20 cellular contexts compared by ENCODE assay signal in genomic region chr6:160128879-160129516, GRCh38. TPM values are rescaled to one million over a fixed set of nuclear protein-coding genes. Genes with fewer than 3 reads are reported as not detected.
DNase-seq lines count a peak whose midpoint lies in the region; ATAC-seq and TF ChIP-seq lines count a peak whose summit lies in the region.
"Had no signal": no experiment of that assay in that cellular context is flagged by ENCODE, and none has a peak within 500 bp of the region (broad histone marks: within the 10 kb centered on the region; RNA-seq: fewer than 3 reads in every experiment).

No MANE protein-coding gene starts in this region.

- H3K27me3 Mint-ChIP-seq in activated naive CD4-positive, alpha-beta T cell treated with anti-CD3 and anti-CD28 coated beads for 36 hours (ENCODE audit: low read depth), result no peaks in the 10 kb centered on the region
- H3K27me3 Mint-ChIP-seq: B cell had no signal

- CTCF ChIA-PET in activated naive CD4-positive, alpha-beta T cell treated with anti-CD3 and anti-CD28 coated beads for 36 hours (lab: Charles Lee), result no interaction called here

- intact Hi-C loops in activated naive CD4-positive, alpha-beta T cell treated with anti-CD3 and anti-CD28 coated beads for 36 hours (cut with micrococcal nuclease), result no loop called here
- intact Hi-C loops in lower lobe of right lung (cut with DNase I), result no loop called here

- H3K36me3 ChIP-seq in lower lobe of right lung, result no peaks in the 10 kb centered on the region
- H3K36me3 ChIP-seq: SJCRH30 had no signal

- no peaks in the 10 kb centered on the region for H3K27me3 ChIP-seq in lower lobe of right lung (ENCODE audit: low read depth)
- H3K27me3 ChIP-seq: SJCRH30 had no signal

- H3K36me3 Mint-ChIP-seq in activated naive CD4-positive, alpha-beta T cell treated with anti-CD3 and anti-CD28 coated beads for 36 hours (ENCODE audit: low read depth), result no peaks in the 10 kb centered on the region
- H3K36me3 Mint-ChIP-seq in activated naive CD4-positive, alpha-beta T cell treated with anti-CD3 and anti-CD28 coated beads, Interleukin-2, amount 50 U/mL, for 72 hours, result peaks cover 0 to 5% of the 10 kb centered on the region in 2 donors
- H3K36me3 Mint-ChIP-seq: CD14-positive monocyte had no signal

- peaks cover 4% of the 10 kb centered on the region for H3K4me1 Mint-ChIP-seq in activated naive CD4-positive, alpha-beta T cell treated with anti-CD3 and anti-CD28 coated beads for 36 hours (ENCODE audit: low read depth)
- H3K4me1 Mint-ChIP-seq: B cell, CD14-positive monocyte had no signal

- peak overlapping the region; percentile 14 for H3K27ac Mint-ChIP-seq in activated naive CD4-positive, alpha-beta T cell treated with anti-CD3 and anti-CD28 coated beads for 36 hours
- no peak overlapping the region for H3K27ac Mint-ChIP-seq in activated naive CD4-positive, alpha-beta T cell treated with anti-CD3 and anti-CD28 coated beads, Interleukin-2, amount 50 U/mL, for 72 hours
- H3K27ac Mint-ChIP-seq: B cell, HFFc6 had no signal

- no peak for ATAC-seq in activated naive CD4-positive, alpha-beta T cell treated with anti-CD3 and anti-CD28 coated beads, Interleukin-2, amount 50 U/mL, for 72 hours
- peak; percentile 11 to 12 for ATAC-seq in lower lobe of right lung
- ATAC-seq in GM18868 (IDR thresholded peaks at IDR 0.05; ENCODE audit: unreplicated experiment), result no peak

- H3K4me3 ChIP-seq in coronary artery (no peak overlapping the region), lower lobe of right lung (no peak overlapping the region)
- H3K4me3 ChIP-seq: A549, SJCRH30 had no signal

- no peak overlapping the region for H3K4me3 Mint-ChIP-seq in activated naive CD4-positive, alpha-beta T cell treated with anti-CD3 and anti-CD28 coated beads for 36 hours
- H3K4me3 Mint-ChIP-seq: B cell, CD14-positive monocyte, HFFc6 had no signal

- no peak for TF ChIP-seq CTCF in coronary artery (IDR thresholded peaks at IDR 0.05)
- TF ChIP-seq CTCF in lower lobe of right lung (IDR thresholded peaks at IDR 0.05), result no peak

- H3K9me3 ChIP-seq in lower lobe of right lung, result no peaks in the 10 kb centered on the region
- H3K9me3 ChIP-seq: A549, SJCRH30 had no signal

- no peak for DNase-seq in activated naive CD4-positive, alpha-beta T cell treated with anti-CD3 and anti-CD28 coated beads for 36 hours
- no peak for DNase-seq in activated naive CD4-positive, alpha-beta T cell treated with anti-CD3 and anti-CD28 coated beads, Interleukin-2, amount 50 U/mL, for 72 hours (ENCODE audit: low spot score in 2 of 2)
- DNase-seq in coronary artery (ENCODE audit: low spot score) (peak; percentile 40), lower lobe of right lung (no peak), NCI-H82 treated with DMSO at 0.1 percent for 48 hours (lab: John Stamatoyannopoulos, UW; ENCODE audit: unreplicated experiment) (no peak), cerebellum (ENCODE audit: low spot score) (no peak)
- DNase-seq: H7, HFFc6, NCI-H1092 treated with DMSO at 0.1 percent for 48 hours, NCI-H2029 treated with DMSO at 0.1 percent for 48 hours, NCI-H345, NCI-H524, NCI-H774, OCI-M1, SJCRH30 had no signal

- H3K9me3 Mint-ChIP-seq in activated naive CD4-positive, alpha-beta T cell treated with anti-CD3 and anti-CD28 coated beads for 36 hours, result no peaks in the 10 kb centered on the region
- no peaks in the 10 kb centered on the region for H3K9me3 Mint-ChIP-seq in activated naive CD4-positive, alpha-beta T cell treated with anti-CD3 and anti-CD28 coated beads, Interleukin-2, amount 50 U/mL, for 72 hours
- H3K9me3 Mint-ChIP-seq: HFFc6 had no signal

- H3K4me1 ChIP-seq in lower lobe of right lung, result no peaks in the 10 kb centered on the region
- H3K4me1 ChIP-seq: SJCRH30 had no signal

- H3K27ac ChIP-seq in coronary artery (no peak overlapping the region), lower lobe of right lung (no peak overlapping the region)
- H3K27ac ChIP-seq: KMS-11, SJCRH30 had no signal

RNA-seq across cellular contexts. Expression of gene SLC22A1, which starts 7.4 kb away (rescaled TPM):
- total RNA-seq in activated naive CD4-positive, alpha-beta T cell treated with anti-CD3 and anti-CD28 coated beads for 36 hours, result not detected
- total RNA-seq in activated naive CD4-positive, alpha-beta T cell treated with anti-CD3 and anti-CD28 coated beads, Interleukin-2, amount 50 U/mL, for 72 hours, result 1 to 10 TPM in 1 of 2 donors, not detected in 1; 1.2 TPM
- 2.6 TPM for total RNA-seq in lower lobe of right lung
- total RNA-seq in cerebellum, result 0.91 TPM

Comparison
In these comparisons a context has a peak if more than half of its experiments do, and no peak if none do; other contexts are left out.
1. ATAC-seq: peak in lower lobe of right lung (2 of 2); none in activated naive CD4-positive, alpha-beta T cell treated with anti-CD3 and anti-CD28 coated beads, Interleukin-2, amount 50 U/mL, for 72 hours (0 of 2) and GM18868 (single experiment).